ENCODE assay signal across 1 cellular context in the genomic region with DNA sequence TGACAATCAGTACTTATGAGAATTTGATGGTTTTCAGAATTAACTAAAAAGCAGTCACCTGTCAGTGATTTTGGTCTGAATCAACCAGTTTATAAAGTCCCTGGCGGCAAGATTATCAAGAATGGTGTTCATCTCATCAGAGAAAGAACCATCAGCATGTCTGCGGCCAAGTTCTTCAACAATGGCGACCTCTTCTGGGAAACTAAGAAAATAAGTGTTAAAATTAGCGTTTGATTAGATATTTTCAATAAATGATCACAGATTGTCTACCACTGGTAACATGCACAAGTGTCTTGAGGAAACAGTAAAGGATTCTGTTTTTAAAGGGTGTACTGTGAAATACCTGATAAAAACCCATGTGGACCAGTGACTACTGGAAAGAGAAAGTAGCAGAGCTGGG.
TF ChIP-seq lines count a peak whose summit lies in the region.

No MANE protein-coding gene starts in this region.

TF ChIP-seq in GM23338, 12 proteins besides CTCF, POLR2A, EP300 and RAD21 (continued from another document):
- TF ChIP-seq STAT1 (IDR thresholded peaks at IDR 0.05; ENCODE audit: unreplicated experiment) (no peak), ZNF114 (CRISPR knock-in tag; IDR thresholded peaks at IDR 0.05) (no peak)
